In the genomic region with DNA sequence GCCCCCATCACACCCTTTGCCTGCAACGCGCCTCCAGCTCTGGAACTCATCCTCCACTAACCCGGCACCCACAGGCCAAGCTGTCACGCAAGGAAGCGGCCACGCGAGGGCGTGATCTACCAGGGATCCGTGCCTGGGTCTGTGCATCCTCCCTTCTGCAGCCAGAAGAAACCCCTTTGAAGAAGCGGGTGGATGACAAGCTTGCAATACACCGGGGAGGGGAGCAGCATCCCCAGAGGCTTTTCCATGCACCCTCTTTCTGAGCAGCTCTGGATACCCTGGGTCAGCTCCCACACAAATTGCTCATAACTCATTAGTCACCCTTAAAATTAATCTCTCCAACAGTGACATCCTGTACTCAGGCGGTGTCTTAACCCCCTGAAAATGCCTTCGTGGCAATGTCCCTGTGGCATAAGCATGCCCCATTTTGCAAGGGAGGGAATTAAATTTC, we compare ENCODE assay signal across 1 cellular context.
TF ChIP-seq lines count a peak whose summit lies in the region.

No MANE protein-coding gene starts in this region.

TF ChIP-seq in GM23338, 12 proteins besides CTCF, POLR2A, EP300 and RAD21 (continued from another document):
- TF ChIP-seq EZH2phosphoT487 (IDR thresholded peaks at IDR 0.05; ENCODE audit: unreplicated experiment) (no peak), POLR2AphosphoS5 (IDR thresholded peaks at IDR 0.05; ENCODE audit: low read depth) (no peak), STAT1 (IDR thresholded peaks at IDR 0.05; ENCODE audit: unreplicated experiment) (no peak), ZNF331 (CRISPR knock-in tag; IDR thresholded peaks at IDR 0.05; ENCODE audit: low read depth) (no peak), ZNF462 (CRISPR knock-in tag; IDR thresholded peaks at IDR 0.05) (no peak), JUNB (IDR thresholded peaks at IDR 0.05; ENCODE audit: unreplicated experiment) (no peak), CREB1 (CRISPR knock-in tag; IDR thresholded peaks at IDR 0.05; ENCODE audit: low read depth) (no peak), EZH2 (IDR thresholded peaks at IDR 0.05; ENCODE audit: low read depth, unreplicated experiment) (no peak)
